In genomic region chr10:28312572-28312971, GRCh38 we compare ENCODE assay signal across 1 cellular context.
TF ChIP-seq lines count a peak whose summit lies in the region.

No MANE protein-coding gene starts in this region.

TF ChIP-seq in HCT116, 20 proteins besides CTCF, POLR2A, EP300 and RAD21 (continued from another document):
- no peak for TF ChIP-seq REST (IDR thresholded peaks at IDR 0.05; ENCODE audit: low read depth)
- TF ChIP-seq MAX (IDR thresholded peaks at IDR 0.05), result no peak
- TF ChIP-seq SRF (IDR thresholded peaks at IDR 0.05; ENCODE audit: low read depth), result no peak
